Comparison of ENCODE assay signal across 8 cellular contexts in genomic region chrX:129600981-129601424, GRCh38. TPM values are rescaled to one million over a fixed set of nuclear protein-coding genes. Genes with fewer than 3 reads are reported as not detected.
DNase-seq lines count a peak whose midpoint lies in the region; TF ChIP-seq lines count a peak whose summit lies in the region.

No MANE protein-coding gene starts in this region.

- POLR2A ChIA-PET in AG04449 (lab: Yijun Ruan, JAX) = no interaction called here

- DNase-seq in AG04449 (ENCODE audit: low read depth, low spot score) (no peak), G401 (ENCODE audit: low spot score) (peak; percentile 17), NCI-H2107 (lab: John Stamatoyannopoulos, UW) (peak; percentile 4), cardiac fibroblast (ENCODE audit: low read depth in 2 of 2) (peak in 1 of 2 donors; percentile 33), left kidney (ENCODE audit: low read depth, low spot score) (peak; percentile 31), NCI-H146 treated with DMSO at 0.1 percent for 48 hours (lab: John Stamatoyannopoulos, UW; ENCODE audit: unreplicated experiment) (no peak)
- no peak for DNase-seq in stimulated activated CD4-positive, alpha-beta T cell treated with anti-CD3 and anti-CD28 coated beads, Interleukin-4, amount 100 ng/mL, for 1 hour
- DNase-seq in activated effector memory CD4-positive, alpha-beta T cell treated with anti-CD3 and anti-CD28 coated beads, Interleukin-2, amount 50 U/mL, for 16 hours = no peak

- H3K4me3 ChIP-seq in AG04449 (ENCODE audit: low read depth, low read length) (no peak overlapping the region), cardiac fibroblast (replicated peaks in 1 of 2; ENCODE audit: low read depth in 2 of 2, low read length in 2 of 2) (no peak overlapping the region)

- in situ Hi-C loops in G401 (cut with HindIII; ENCODE audit: low sequenced_read_pairs) = no loop called here

- CTCF ChIA-PET in AG04449 (lab: Yijun Ruan, JAX) = interaction anchor here (0.7 to 2.6 kb wide), 13 partner anchors 9 to 479 kb away, joined by 3 to 12 read pairs (median 4); no protein-coding TSS in a partner anchor

- TF ChIP-seq CTCF in AG04449 (IDR thresholded peaks at IDR 0.05; ENCODE audit: insufficient read depth, low read length, missing control alignments) = peak; percentile 43
- peak; percentile 45 for TF ChIP-seq CTCF in cardiac fibroblast (IDR thresholded peaks at IDR 0.05; ENCODE audit: low read depth, low read length)

RNA-seq across cellular contexts. Expression of gene APLN, which starts 53.8 kb away (rescaled TPM):
- total RNA-seq in G401 (2014; rRNA removed; shearing (Covaris generic)) = not detected in 2 replicates

Comparison
In these comparisons a context has a peak if more than half of its experiments do, and no peak if none do; other contexts are left out.
1. DNase-seq: peak in G401 (single experiment), NCI-H2107 (single experiment) and left kidney (single experiment); none in AG04449 (single experiment), NCI-H146 treated with DMSO at 0.1 percent for 48 hours (single experiment), stimulated activated CD4-positive, alpha-beta T cell treated with anti-CD3 and anti-CD28 coated beads, Interleukin-4, amount 100 ng/mL, for 1 hour (single experiment) and activated effector memory CD4-positive, alpha-beta T cell treated with anti-CD3 and anti-CD28 coated beads, Interleukin-2, amount 50 U/mL, for 16 hours (single experiment).